10 cellular contexts compared by ENCODE assay signal in the genomic region with DNA sequence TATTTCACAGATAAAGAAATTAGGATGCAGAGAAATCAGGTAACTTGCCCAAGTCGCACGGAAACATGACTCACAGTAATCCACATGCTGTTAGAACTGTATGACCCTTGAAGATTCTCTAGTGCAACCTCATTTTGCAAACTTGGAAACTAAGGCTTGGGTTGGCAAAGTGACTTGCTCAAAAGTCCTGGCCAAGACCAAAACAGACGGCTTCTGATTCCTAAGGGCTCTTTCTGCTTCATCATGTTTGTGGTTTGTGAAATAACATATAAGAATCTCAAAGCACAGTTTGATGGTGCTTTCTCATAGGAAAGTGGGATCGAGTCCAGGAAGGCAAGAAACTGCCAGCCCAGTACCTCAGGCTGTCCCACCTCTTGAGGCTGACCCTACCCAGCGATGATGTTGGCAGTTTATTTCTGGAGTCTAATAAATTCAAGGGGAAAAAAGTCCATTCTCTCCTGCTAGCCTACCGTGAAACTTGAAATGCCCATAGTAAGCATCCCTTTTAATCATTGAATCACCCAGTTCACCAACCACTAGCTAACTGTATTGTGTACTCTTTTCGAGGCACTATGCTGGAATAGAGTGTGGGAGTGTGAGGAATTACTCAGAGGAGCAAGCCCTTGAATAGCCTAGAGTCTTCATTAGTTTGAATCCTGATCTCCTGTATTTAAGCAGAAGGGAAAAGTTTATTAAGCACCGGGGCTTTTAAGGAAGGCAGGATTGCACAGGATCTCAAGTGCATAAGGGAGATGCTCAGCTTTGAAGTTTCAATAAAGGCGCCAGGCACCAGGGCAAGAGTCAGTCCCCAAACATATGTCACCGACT. TPM values are rescaled to one million over a fixed set of nuclear protein-coding genes. Genes with fewer than 3 reads are reported as not detected.
DNase-seq lines count a peak whose midpoint lies in the region; ATAC-seq, FAIRE-seq and TF ChIP-seq lines count a peak whose summit lies in the region.
"Had no signal": no experiment of that assay in that cellular context is flagged by ENCODE, and none has a peak within 500 bp of the region (broad histone marks: within the 10 kb centered on the region; RNA-seq: fewer than 3 reads in every experiment).

No MANE protein-coding gene starts in this region.

- H3K27me3 Mint-ChIP-seq in CD8-positive, alpha-beta T cell (ENCODE audit: low read depth) = peaks cover 2% of the 10 kb centered on the region
- H3K27me3 Mint-ChIP-seq in astrocyte (ENCODE audit: low read depth, unreplicated experiment) (peaks cover 53% of the 10 kb centered on the region), nephron progenitor cell (ENCODE audit: low read depth, poor library complexity) (peaks cover 84% of the 10 kb centered on the region)
- peaks cover 0 to 8% (median 1%) of the 10 kb centered on the region in 5 donors for H3K27me3 Mint-ChIP-seq in naive thymus-derived CD8-positive, alpha-beta T cell

- peak overlapping the region; percentile 70 for H2AFZ ChIP-seq in astrocyte (ENCODE audit: low read depth, low read length)
- H2AFZ ChIP-seq in HepG2 (ENCODE audit: low read length) = no peak overlapping the region

- peak overlapping the region; percentile 77 for H3K4me3 Mint-ChIP-seq in CD8-positive, alpha-beta T cell
- H3K4me3 Mint-ChIP-seq in astrocyte (ENCODE audit: unreplicated experiment) = peak overlapping the region; percentile 10
- peak overlapping the region; percentile 56 to 90 (median 82) for H3K4me3 Mint-ChIP-seq in naive thymus-derived CD8-positive, alpha-beta T cell
- no peak overlapping the region for H3K4me3 Mint-ChIP-seq in nephron progenitor cell

- TF ChIP-seq RAD21 in HepG2 (CRISPR knock-in tag; IDR thresholded peaks at IDR 0.05) = no peak

- TF ChIP-seq POLR2A in HepG2 (IDR thresholded peaks at IDR 0.05; ENCODE audit: insufficient read depth in 1 of 2, low read depth in 2 of 2, low read length in 2 of 2) = no peak

- intact Hi-C loops in CD8-positive, alpha-beta T cell (cut with DNase I, micrococcal nuclease) = loop anchor here (2.0 to 10.0 kb wide), 4 partner anchors 37 to 720 kb away; no protein-coding TSS in a partner anchor
- intact Hi-C loops in HepG2 (cut with micrococcal nuclease; ENCODE audit: unreplicated experiment) = no loop called here

- ATAC-seq in CD8-positive, alpha-beta T cell = peak; percentile 4
- ATAC-seq in naive thymus-derived CD8-positive, alpha-beta T cell = peak in 1 of 2 donors; percentile 3
- no peak for ATAC-seq in GM18868 (IDR thresholded peaks at IDR 0.05; ENCODE audit: unreplicated experiment)
- ATAC-seq in HepG2 = no peak

- POLR2A ChIA-PET in CD8-positive, alpha-beta T cell (lab: Charles Lee) = interaction anchor here (0.6 to 2.8 kb wide), 10 partner anchors 44 to 1437 kb away, joined by 3 to 22 read pairs (median 4); no protein-coding TSS in a partner anchor
- POLR2A ChIA-PET in naive thymus-derived CD8-positive, alpha-beta T cell (lab: Charles Lee) = interaction anchor here (0.8 to 3.6 kb wide), 17 partner anchors 25 to 995 kb away, joined by 3 to 23 read pairs (median 5); a partner anchor contains a TSS
- POLR2A ChIA-PET in HepG2 (lab: Yijun Ruan, JAX) = no interaction called here

- H3K4me2 ChIP-seq in astrocyte (ENCODE audit: low read length) = peak overlapping the region; percentile 73
- H3K4me2 ChIP-seq in HepG2 (ENCODE audit: low read depth, low read length) = no peak overlapping the region

- peak overlapping the region; percentile 86 for H3K27ac Mint-ChIP-seq in CD8-positive, alpha-beta T cell
- H3K27ac Mint-ChIP-seq in astrocyte (ENCODE audit: unreplicated experiment) (peak overlapping the region; percentile 5), nephron progenitor cell (no peak overlapping the region)
- peak overlapping the region; percentile 66 to 94 (median 84) for H3K27ac Mint-ChIP-seq in naive thymus-derived CD8-positive, alpha-beta T cell

- TF ChIP-seq CTCF in CD8-positive, alpha-beta T cell (IDR thresholded peaks at IDR 0.05) = no peak
- TF ChIP-seq CTCF in astrocyte (IDR thresholded peaks at IDR 0.05; ENCODE audit: insufficient read depth, low read depth, low read length) (no peak), nephron progenitor cell (IDR thresholded peaks at IDR 0.05) (no peak), HepG2 (CRISPR knock-in tag; IDR thresholded peaks at IDR 0.05) (no peak)

- peak; percentile 97 for FAIRE-seq in astrocyte (lab: Jason Lieb, UNC)
- FAIRE-seq in HepG2 (lab: Jason Lieb, UNC) = no peak

- H3K4me3 ChIP-seq in CD8-positive, alpha-beta T cell (ENCODE audit: low read depth, low read length) = no peak overlapping the region
- no peak overlapping the region for H3K4me3 ChIP-seq in astrocyte (ENCODE audit: insufficient read depth, low read depth, low read length)
- H3K4me3 ChIP-seq in HepG2 (replicated peaks in 1 of 3; ENCODE audit: insufficient read depth in 1 of 3, low read depth in 2 of 3, low read length in 3 of 3) = no peak overlapping the region

- H3K36me3 Mint-ChIP-seq in CD8-positive, alpha-beta T cell = no peaks in the 10 kb centered on the region
- H3K36me3 Mint-ChIP-seq in astrocyte (ENCODE audit: low read depth, unreplicated experiment) = no peaks in the 10 kb centered on the region
- peaks cover 0 to 5% (median 2%) of the 10 kb centered on the region in 3 donors for H3K36me3 Mint-ChIP-seq in naive thymus-derived CD8-positive, alpha-beta T cell
- no peaks in the 10 kb centered on the region for H3K36me3 Mint-ChIP-seq in nephron progenitor cell (ENCODE audit: low read depth)

- no peak overlapping the region for H3K27ac ChIP-seq in CD8-positive, alpha-beta T cell (ENCODE audit: low read depth, low read length)
- H3K27ac ChIP-seq in astrocyte (ENCODE audit: low read depth, low read length) (no peak overlapping the region), HepG2 (ENCODE audit: extremely low read length, insufficient read depth, low read length) (no peak overlapping the region)

- no peaks in the 10 kb centered on the region for H3K27me3 ChIP-seq in CD8-positive, alpha-beta T cell (ENCODE audit: insufficient read depth, low read length)
- peaks cover 7% of the 10 kb centered on the region for H3K27me3 ChIP-seq in astrocyte (ENCODE audit: insufficient read depth, low read length)
- no peaks in the 10 kb centered on the region for H3K27me3 ChIP-seq in HepG2 (ENCODE audit: control insufficient read depth in 1 of 2, insufficient read depth in 2 of 2, low read length in 2 of 2)

- H3K9me3 ChIP-seq in CD8-positive, alpha-beta T cell (ENCODE audit: low read length) = no peaks in the 10 kb centered on the region
- H3K9me3 ChIP-seq in astrocyte (ENCODE audit: insufficient read depth, low read depth, low read length) (no peaks in the 10 kb centered on the region), HepG2 (ENCODE audit: low read length) (no peaks in the 10 kb centered on the region)

- TF ChIP-seq EP300 in HepG2 (IDR thresholded peaks at IDR 0.05; ENCODE audit: low read depth in 2 of 2, low read length in 2 of 2) = no peak
- no peak for TF ChIP-seq EP300 in HepG2 (CRISPR knock-in tag; IDR thresholded peaks at IDR 0.05; ENCODE audit: borderline replicate concordance)

- no peak overlapping the region for H3K9ac ChIP-seq in astrocyte (ENCODE audit: low read length)
- H3K9ac ChIP-seq in HepG2 (ENCODE audit: insufficient read depth, low read depth, low read length) = no peak overlapping the region

- peaks cover 14% of the 10 kb centered on the region for H3K4me1 ChIP-seq in CD8-positive, alpha-beta T cell (ENCODE audit: insufficient read depth, low read length)
- H3K4me1 ChIP-seq in astrocyte (ENCODE audit: insufficient read depth, low read length) (peaks cover 14% of the 10 kb centered on the region), HepG2 (ENCODE audit: insufficient read depth, low read length) (no peaks in the 10 kb centered on the region)

- H3K79me2 ChIP-seq in astrocyte (ENCODE audit: insufficient read depth, low read length) = no peaks in the 10 kb centered on the region
- no peaks in the 10 kb centered on the region for H3K79me2 ChIP-seq in HepG2 (ENCODE audit: insufficient read depth, low read length)

- CTCF ChIA-PET in CD8-positive, alpha-beta T cell (lab: Charles Lee) = interaction anchor here (0.5 to 15.0 kb wide), 36 partner anchors 9 to 920 kb away, joined by 3 to 363 read pairs (median 4); a partner anchor contains a TSS
- CTCF ChIA-PET in HepG2 (lab: Yijun Ruan, JAX; ENCODE audit: low intra/inter-chr PET ratio, low total read pairs) = interaction anchor here (3.3 kb wide), 1 partner anchor 147 kb away, joined by 38 read pairs; no protein-coding TSS in a partner anchor

- H4K20me1 ChIP-seq in astrocyte (ENCODE audit: insufficient read depth, low read length) (no peaks in the 10 kb centered on the region), HepG2 (ENCODE audit: insufficient read depth, low read length) (no peaks in the 10 kb centered on the region)

- in situ Hi-C loops in HepG2 (cut with HindIII; ENCODE audit: extremely low pct_ligation_motif_present, low pct_unique_long_range_greater_than_20kb) = loop anchor here (10.0 kb wide), 1 partner anchor 150 kb away; no protein-coding TSS in a partner anchor

- peaks cover 4% of the 10 kb centered on the region for H3K9me3 Mint-ChIP-seq in CD8-positive, alpha-beta T cell
- H3K9me3 Mint-ChIP-seq in astrocyte (ENCODE audit: unreplicated experiment) = peaks cover 4% of the 10 kb centered on the region
- H3K9me3 Mint-ChIP-seq in naive thymus-derived CD8-positive, alpha-beta T cell = peaks cover 0 to 7% (median 4%) of the 10 kb centered on the region in 9 donors
- peaks cover 3% of the 10 kb centered on the region for H3K9me3 Mint-ChIP-seq in nephron progenitor cell

- H3K36me3 ChIP-seq in CD8-positive, alpha-beta T cell (ENCODE audit: insufficient read depth, low read length) = no peaks in the 10 kb centered on the region
- H3K36me3 ChIP-seq in astrocyte (ENCODE audit: insufficient read depth, low read length) (no peaks in the 10 kb centered on the region), HepG2 (replicated peaks in 1 of 2; ENCODE audit: control insufficient read depth in 1 of 2, insufficient read depth in 2 of 2, low read length in 2 of 2) (no peaks in the 10 kb centered on the region)

- DNase-seq in CD8-positive, alpha-beta T cell = no peak
- peak; percentile 54 for DNase-seq in LHCN-M2 (ENCODE audit: low read depth)
- DNase-seq in astrocyte (ENCODE audit: low read depth) = peak; percentile 86
- DNase-seq in naive thymus-derived CD8-positive, alpha-beta T cell = no peak
- DNase-seq in nephron progenitor cell = no peak
- DNase-seq in HepG2 (ENCODE audit: low spot score) = no peak
- DNase-seq: NCI-H510A had no signal

- BruUV-seq in HepG2 (replicated peaks; lab: Mats Ljungman, UMichigan) = no TSS peak

- 17% methylated on average over 10 of the region's 10 CpGs for WGBS in HepG2 (ENCODE audit: low lambda C conversion rate)

- peaks cover 42% of the 10 kb centered on the region for H3K4me1 Mint-ChIP-seq in CD8-positive, alpha-beta T cell (ENCODE audit: low read depth)
- H3K4me1 Mint-ChIP-seq in astrocyte (ENCODE audit: low read depth, unreplicated experiment) (peaks cover 7% of the 10 kb centered on the region), nephron progenitor cell (peaks cover 4% of the 10 kb centered on the region)
- peaks cover 25 to 40% (median 34%) of the 10 kb centered on the region in 4 donors for H3K4me1 Mint-ChIP-seq in naive thymus-derived CD8-positive, alpha-beta T cell

RNA-seq across cellular contexts. Expression of a gene that starts 14.1 kb away (rescaled TPM):
- not detected for total RNA-seq in CD8-positive, alpha-beta T cell
- total RNA-seq in LHCN-M2 (2014; rRNA removed) (0.26 and 0.52 TPM in 2 replicates), astrocyte (not detected in 2 replicates), HepG2 (2016; rRNA removed; fragmentation: Illumina TruSeq; extraction: Trizol) (not detected in 2 replicates)
- polyA plus RNA-seq in LHCN-M2 (2012) = 1.3 TPM
- total RNA-seq in naive thymus-derived CD8-positive, alpha-beta T cell = not detected
- polyA plus RNA-seq in naive thymus-derived CD8-positive, alpha-beta T cell = not detected
- total RNA-seq in HepG2 (2016; cell fraction: cytosol; rRNA removed; fragmentation: Illumina TruSeq; extraction: Trizol; ENCODE audit: low read depth) = not detected in 2 replicates
- total RNA-seq in HepG2 (2016; cell fraction: insoluble cytoplasmic fraction; rRNA removed; fragmentation: Illumina TruSeq; extraction: Trizol) = not detected in 2 replicates
- total RNA-seq in HepG2 (2016; cell fraction: membrane; rRNA removed; fragmentation: Illumina TruSeq; extraction: Trizol) = not detected in 2 replicates
- total RNA-seq in HepG2 (2016; cell fraction: nucleus; rRNA removed; fragmentation: Illumina TruSeq; extraction: Trizol) = not detected in 2 replicates
- polyA plus RNA-seq in HepG2 (2011; rRNA removed) = not detected in 2 replicates
- not detected in 2 replicates for polyA plus RNA-seq in HepG2 (2011; cell fraction: cytosol; rRNA removed)
- not detected in 2 replicates for polyA plus RNA-seq in HepG2 (2011; cell fraction: nucleus; rRNA removed)
- polyA plus RNA-seq in HepG2 (2012) = not detected in 2 replicates
- polyA plus RNA-seq in HepG2 (2016; cell fraction: cytosol; fragmentation: Illumina TruSeq; extraction: Trizol; ENCODE audit: low read depth) = not detected in 2 replicates
- not detected in 2 replicates for polyA plus RNA-seq in HepG2 (2016; cell fraction: insoluble cytoplasmic fraction; fragmentation: Illumina TruSeq; extraction: Trizol; ENCODE audit: low read depth)
- not detected in 2 replicates for polyA plus RNA-seq in HepG2 (2016; cell fraction: membrane; fragmentation: Illumina TruSeq; extraction: Trizol; ENCODE audit: low read depth)
- polyA plus RNA-seq in HepG2 (2016; cell fraction: nucleus; fragmentation: Illumina TruSeq; extraction: Trizol; ENCODE audit: insufficient read depth, low read depth) = not detected in 2 replicates
- not detected in 2 replicates for polyA minus RNA-seq in HepG2 (2011; rRNA and poly(A)+ RNA removed; ENCODE audit: low replicate concordance)
- not detected in 2 replicates for polyA minus RNA-seq in HepG2 (2011; cell fraction: cytosol; rRNA and poly(A)+ RNA removed)
- not detected in 2 replicates for polyA minus RNA-seq in HepG2 (2011; cell fraction: nucleus; rRNA and poly(A)+ RNA removed)
- total RNA-seq: HT-29, left lobe of liver had no signal

Comparison
In these comparisons a context has a peak if more than half of its experiments do, and no peak if none do; other contexts are left out.
1. DNase-seq: peak in LHCN-M2 (single experiment) and astrocyte (single experiment); none in CD8-positive, alpha-beta T cell (0 of 7), naive thymus-derived CD8-positive, alpha-beta T cell (0 of 10), nephron progenitor cell (single experiment) and HepG2 (single experiment).